ENCODE assay signal across 16 cellular contexts in the genomic region with DNA sequence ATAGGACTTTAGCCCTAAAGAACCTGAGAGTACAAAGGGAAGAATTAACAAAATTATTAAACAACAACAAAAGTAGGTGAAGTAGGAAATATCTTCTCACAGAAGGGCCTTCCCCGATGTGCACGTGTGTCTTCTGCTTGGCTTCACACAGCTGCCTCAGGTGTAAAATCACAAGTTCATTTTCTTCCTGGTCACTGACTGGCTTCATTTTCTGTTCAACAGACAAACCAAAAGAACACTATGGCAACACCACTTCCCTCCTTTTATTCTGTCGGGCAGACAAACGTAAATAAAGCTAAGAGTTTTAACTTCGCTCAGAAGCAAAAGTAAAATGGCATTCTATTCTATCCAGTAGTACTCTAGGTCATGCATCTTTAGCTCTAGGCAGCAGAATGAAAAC.
A peak's percentile ranks its signal among the peaks of the same experiment; 100 is the strongest.
DNase-seq lines count a peak whose midpoint lies in the region; ATAC-seq lines count a peak whose summit lies in the region.
"Had no signal": no experiment of that assay in that cellular context is flagged by ENCODE, and none has a peak within 500 bp of the region (broad histone marks: within the 10 kb centered on the region; RNA-seq: fewer than 3 reads in every experiment).

No MANE protein-coding gene starts in this region.

- peak; percentile 81 for ATAC-seq in GM18907 (IDR thresholded peaks at IDR 0.05; ENCODE audit: unreplicated experiment)
- peak; percentile 81 for ATAC-seq in GM21717 (IDR thresholded peaks at IDR 0.05; ENCODE audit: unreplicated experiment)
- peak; percentile 92 for ATAC-seq in HG03095 (IDR thresholded peaks at IDR 0.05; ENCODE audit: unreplicated experiment)
- ATAC-seq in memory B cell (ENCODE audit: low read depth), result peak; percentile 94
- ATAC-seq: foreskin keratinocyte, T-cell had no signal

- H3K27ac Mint-ChIP-seq in memory B cell, result peak overlapping the region; percentile 77
- H3K27ac Mint-ChIP-seq in activated naive CD8-positive, alpha-beta T cell treated with anti-CD3 and anti-CD28 coated beads for 36 hours, result no peak overlapping the region
- H3K27ac Mint-ChIP-seq: activated T-helper 2 cell treated with anti-CD3 and anti-CD28 coated beads, Interferon-gamma antibody, Interleukin-2, Interleukin-4, amounts not matched to agents 10 μg/mL and 5 μg/mL and 100 μg/mL, durations not matched to agents 14 hours and 24 hours and 36 hours; T-cell had no signal

- H3K9me3 Mint-ChIP-seq in memory B cell, result no peaks in the 10 kb centered on the region
- no peaks in the 10 kb centered on the region for H3K9me3 Mint-ChIP-seq in activated naive CD8-positive, alpha-beta T cell treated with anti-CD3 and anti-CD28 coated beads for 36 hours
- H3K9me3 Mint-ChIP-seq: activated T-helper 2 cell treated with anti-CD3 and anti-CD28 coated beads, Interferon-gamma antibody, Interleukin-2, Interleukin-4, amounts not matched to agents 10 μg/mL and 5 μg/mL and 100 μg/mL, durations not matched to agents 14 hours and 24 hours and 36 hours; T-cell had no signal

- DNase-seq in memory B cell (ENCODE audit: low spot score in 2 of 2) (peak in 1 of 2 donors; percentile 5), AG08396 (ENCODE audit: low spot score) (no peak), OCI-M1 (lab: John Stamatoyannopoulos, UW) (no peak)
- DNase-seq in activated naive CD8-positive, alpha-beta T cell treated with anti-CD3 and anti-CD28 coated beads for 36 hours, result no peak
- DNase-seq in stimulated activated CD4-positive, alpha-beta T cell treated with anti-CD3 and anti-CD28 coated beads, Interleukin-4, amount 100 ng/mL, for 4 hours, result no peak
- DNase-seq: effector CD4-positive, alpha-beta T cell; foreskin keratinocyte; kidney; MG63; sigmoid colon; T-cell had no signal

- no peaks in the 10 kb centered on the region for H3K27me3 Mint-ChIP-seq in memory B cell
- no peaks in the 10 kb centered on the region for H3K27me3 Mint-ChIP-seq in activated naive CD8-positive, alpha-beta T cell treated with anti-CD3 and anti-CD28 coated beads for 36 hours
- H3K27me3 Mint-ChIP-seq: T-cell had no signal

- H3K4me1 Mint-ChIP-seq in memory B cell, result peaks cover 7% of the 10 kb centered on the region
- H3K4me1 Mint-ChIP-seq in activated naive CD8-positive, alpha-beta T cell treated with anti-CD3 and anti-CD28 coated beads for 36 hours, result peaks cover 2% of the 10 kb centered on the region
- H3K4me1 Mint-ChIP-seq: CD14-positive monocyte, T-cell had no signal

- no peaks in the 10 kb centered on the region for H3K36me3 Mint-ChIP-seq in memory B cell
- peaks cover 3% of the 10 kb centered on the region for H3K36me3 Mint-ChIP-seq in activated naive CD8-positive, alpha-beta T cell treated with anti-CD3 and anti-CD28 coated beads for 36 hours

- H3K4me3 Mint-ChIP-seq in memory B cell, result peak overlapping the region; percentile 43
- H3K4me3 Mint-ChIP-seq in activated naive CD8-positive, alpha-beta T cell treated with anti-CD3 and anti-CD28 coated beads for 36 hours, result no peak overlapping the region
- H3K4me3 Mint-ChIP-seq: CD14-positive monocyte, T-cell had no signal
